Comparison of ENCODE assay signal across 27 cellular contexts in genomic region chr6:163127587-163127986, GRCh38.
DNase-seq lines count a peak whose midpoint lies in the region; ATAC-seq, FAIRE-seq and TF ChIP-seq lines count a peak whose summit lies in the region.
"Had no signal": no experiment of that assay in that cellular context is flagged by ENCODE, and none has a peak within 500 bp of the region (broad histone marks: within the 10 kb centered on the region; RNA-seq: fewer than 3 reads in every experiment).

No MANE protein-coding gene starts in this region.

- peak; percentile 51 for FAIRE-seq in islet of Langerhans (lab: Jason Lieb, UNC)
- FAIRE-seq: A204.1, GM12878, GM12892, GM18507, GM19239 had no signal

- ATAC-seq in left ventricle myocardium superior (peak; percentile 75), Right ventricle myocardium inferior (no peak), HG02678 (IDR thresholded peaks at IDR 0.05; ENCODE audit: unreplicated experiment) (no peak)
- ATAC-seq: GM12878 had no signal

- TF ChIP-seq CTCF in cardiac muscle cell (IDR thresholded peaks at IDR 0.05; ENCODE audit: low read depth, low read length) (no peak), right atrium auricular region (IDR thresholded peaks at IDR 0.05) (no peak)

- intact Hi-C loops in left ventricle myocardium superior (cut with micrococcal nuclease) (no loop called here), Right ventricle myocardium inferior (cut with DNase I) (no loop called here)

- no peaks in the 10 kb centered on the region for H3K27me3 ChIP-seq in cardiac muscle cell
- no peaks in the 10 kb centered on the region for H3K27me3 ChIP-seq in right atrium auricular region
- H3K27me3 ChIP-seq: BE2C, BLaER1 had no signal

- DNase-seq in cardiac muscle cell (ENCODE audit: low read depth in 1 of 2, low spot score in 1 of 2) (no peak), right atrium auricular region (ENCODE audit: low spot score) (no peak), left ventricle myocardium superior (no peak), Right ventricle myocardium inferior (ENCODE audit: missing footprints) (no peak)
- DNase-seq: 8988T; ACHN; C1 segment of cervical spinal cord; CD4-positive, alpha-beta memory T cell; CD4-positive, CD25-positive, alpha-beta regulatory T cell; CD8-positive, alpha-beta memory T cell; COR-L47; DMS 273 treated with DMSO at 0.1 percent for 48 hours; DMS153; DMS53; DMS79; DND-41; EL; GDM1 had no signal

- H3K4me3 ChIP-seq in cardiac muscle cell (no peak overlapping the region), right atrium auricular region (no peak overlapping the region)
- H3K4me3 ChIP-seq: BLaER1, GM12878 had no signal

- H3K9me3 ChIP-seq in cardiac muscle cell (ENCODE audit: low read depth) (no peaks in the 10 kb centered on the region), right atrium auricular region (no peaks in the 10 kb centered on the region)
- H3K9me3 ChIP-seq: BE2C, BLaER1 had no signal

- H3K4me1 ChIP-seq in cardiac muscle cell (ENCODE audit: low read depth) (peaks cover 22% of the 10 kb centered on the region), right atrium auricular region (no peaks in the 10 kb centered on the region)
- H3K4me1 ChIP-seq: BLaER1 had no signal

- H3K36me3 ChIP-seq in cardiac muscle cell = no peaks in the 10 kb centered on the region
- H3K36me3 ChIP-seq in right atrium auricular region = no peaks in the 10 kb centered on the region
- H3K36me3 ChIP-seq: BE2C, BLaER1 had no signal

- H3K27ac ChIP-seq in cardiac muscle cell = peak overlapping the region; percentile 15
- H3K27ac ChIP-seq in right atrium auricular region = no peak overlapping the region
- H3K27ac ChIP-seq: BLaER1 had no signal
